ENCODE assay signal across 12 cellular contexts in genomic region chr5:143986567-143987242, GRCh38.
A peak's percentile ranks its signal among the peaks of the same experiment; 100 is the strongest.
DNase-seq lines count a peak whose midpoint lies in the region; ATAC-seq and TF ChIP-seq lines count a peak whose summit lies in the region.
"Had no signal": no experiment of that assay in that cellular context is flagged by ENCODE, and none has a peak within 500 bp of the region (broad histone marks: within the 10 kb centered on the region; RNA-seq: fewer than 3 reads in every experiment).

No MANE protein-coding gene starts in this region.

- no peak overlapping the region for H2AK5ac ChIP-seq in mesenchymal stem cell (ENCODE audit: low read length, severe bottlenecking)

- H3K4ac ChIP-seq in mesenchymal stem cell (ENCODE audit: low read depth in 1 of 2, low read length in 2 of 2), result no peak overlapping the region

- H2BK12ac ChIP-seq in mesenchymal stem cell (ENCODE audit: low read length in 2 of 2), result no peak overlapping the region

- H3K4me1 ChIP-seq in mesenchymal stem cell (ENCODE audit: control insufficient read depth, insufficient read depth, low read depth, low read length) (peaks cover 4% of the 10 kb centered on the region), Caco-2 (peaks cover 10% of the 10 kb centered on the region)
- H3K4me1 ChIP-seq: upper lobe of right lung had no signal

- WGBS in mesenchymal stem cell, result 61% methylated on average over 5 of the region's 6 CpGs

- TF ChIP-seq CTCF in AG04450 (IDR thresholded peaks at IDR 0.05; ENCODE audit: low read depth, low read length), result no peak
- TF ChIP-seq CTCF in Caco-2 (IDR thresholded peaks at IDR 0.05; ENCODE audit: insufficient read depth in 1 of 2, low read depth in 1 of 2, low read length in 1 of 2, severe bottlenecking in 1 of 2, unreplicated experiment in 1 of 2), result no peak

- H2BK5ac ChIP-seq in mesenchymal stem cell (ENCODE audit: low read depth, low read length, poor library complexity, severe bottlenecking), result no peak overlapping the region

- H3K27ac ChIP-seq in AG04450 (ENCODE audit: low read depth, low read length) (peak overlapping the region; percentile 49), mesenchymal stem cell (ENCODE audit: low read length, poor library complexity, severe bottlenecking) (peak overlapping the region; percentile 31)
- H3K27ac ChIP-seq: upper lobe of right lung had no signal

- ATAC-seq in HG02610 (IDR thresholded peaks at IDR 0.05; ENCODE audit: unreplicated experiment), result no peak
- ATAC-seq: activated naive CD8-positive, alpha-beta T cell treated with anti-CD3 and anti-CD28 coated beads, Interleukin-2, amount 50 U/mL, for 24 hours; upper lobe of right lung had no signal

- no peak overlapping the region for H2AFZ ChIP-seq in mesenchymal stem cell (ENCODE audit: low read depth, low read length)

- H3K36me3 Mint-ChIP-seq in Caco-2 (ENCODE audit: insufficient read depth, unreplicated experiment), result no peaks in the 10 kb centered on the region

- no peaks in the 10 kb centered on the region for H3K9me3 Mint-ChIP-seq in Caco-2 (ENCODE audit: unreplicated experiment)

- H3K27ac Mint-ChIP-seq in Caco-2 (ENCODE audit: unreplicated experiment), result no peak overlapping the region
- H3K27ac Mint-ChIP-seq: activated naive CD8-positive, alpha-beta T cell treated with anti-CD3 and anti-CD28 coated beads, Interleukin-2, amount 50 U/mL, for 24 hours; B cell had no signal

- CTCF ChIA-PET in AG04450 (lab: Charles Lee) (interaction anchor here (1.5 kb wide), 1 partner anchor 153 kb away, joined by 3 read pairs; no protein-coding TSS in a partner anchor), Caco-2 (lab: Charles Lee) (no interaction called here)

- intact Hi-C loops in Caco-2 (cut with micrococcal nuclease; ENCODE audit: unreplicated experiment), result no loop called here

- POLR2A ChIA-PET in AG04450 (lab: Yijun Ruan, JAX), result interaction anchor here (0.6 kb wide), 1 partner anchor 205 kb away, joined by 5 read pairs; no protein-coding TSS in a partner anchor
- POLR2A ChIA-PET in Caco-2 (lab: Charles Lee), result no interaction called here

- DNase-seq in AG04450 (ENCODE audit: low read depth, low spot score), result peak; percentile 46
- peak; percentile 11 for DNase-seq in LoVo (ENCODE audit: low spot score)
- peak; percentile 83 for DNase-seq in dedifferentiated amniotic fluid mesenchymal stem cell (ENCODE audit: extremely low spot score)
- DNase-seq in mesenchymal stem cell, result peak; percentile 28
- no peak for DNase-seq in Caco-2
- no peak for DNase-seq in anterior cingulate cortex (lab: John Stamatoyannopoulos, UW)
- no peak for DNase-seq in SIG-M5 treated with dmso at 0.1 percent for 504 hours (lab: John Stamatoyannopoulos, UW; ENCODE audit: unreplicated experiment)
- DNase-seq: activated naive CD8-positive, alpha-beta T cell treated with anti-CD3 and anti-CD28 coated beads, Interleukin-2, amount 50 U/mL, for 24 hours; NCI-H2029 treated with DMSO at 0.1 percent for 48 hours; upper lobe of right lung had no signal

- H3K4me1 Mint-ChIP-seq in Caco-2 (ENCODE audit: low read depth, unreplicated experiment), result peaks cover 15% of the 10 kb centered on the region
- H3K4me1 Mint-ChIP-seq: activated naive CD8-positive, alpha-beta T cell treated with anti-CD3 and anti-CD28 coated beads, Interleukin-2, amount 50 U/mL, for 24 hours; B cell had no signal

- no peak overlapping the region for H2BK120ac ChIP-seq in mesenchymal stem cell (ENCODE audit: low read depth, low read length)

- H3K14ac ChIP-seq in mesenchymal stem cell (ENCODE audit: low read length in 2 of 2), result no peak overlapping the region

- H2BK15ac ChIP-seq in mesenchymal stem cell (ENCODE audit: low read depth, poor library complexity, severe bottlenecking), result no peak overlapping the region

- no peaks in the 10 kb centered on the region for H3K79me1 ChIP-seq in mesenchymal stem cell (replicated peaks; ENCODE audit: low read length, poor library complexity, severe bottlenecking)

- peaks cover 6% of the 10 kb centered on the region for H3K27me3 Mint-ChIP-seq in Caco-2 (ENCODE audit: insufficient read depth, unreplicated experiment)
- H3K27me3 Mint-ChIP-seq: B cell had no signal

- no peaks in the 10 kb centered on the region for H3K27me3 ChIP-seq in AG04450 (ENCODE audit: control insufficient read depth, insufficient read depth, low read length)
- H3K27me3 ChIP-seq in mesenchymal stem cell (ENCODE audit: control insufficient read depth in 1 of 2, insufficient read depth in 1 of 2, low read length in 2 of 2), result no peaks in the 10 kb centered on the region
- H3K27me3 ChIP-seq in Caco-2 (replicated peaks; ENCODE audit: control insufficient read depth, insufficient read depth, low read length), result no peaks in the 10 kb centered on the region
- H3K27me3 ChIP-seq: upper lobe of right lung had no signal

- H3K4me3 ChIP-seq in AG04450 (ENCODE audit: low read depth, low read length) (no peak overlapping the region), mesenchymal stem cell (ENCODE audit: insufficient read depth in 1 of 2, low read depth in 1 of 2, low read length in 2 of 2) (peak overlapping the region in 1 of 2 experiments; percentile 19), Caco-2 (ENCODE audit: low read depth, low read length) (no peak overlapping the region)
- H3K4me3 ChIP-seq: upper lobe of right lung had no signal

- no peak overlapping the region for H4K8ac ChIP-seq in mesenchymal stem cell (ENCODE audit: low read length)

- peak overlapping the region in 1 of 2 experiments; percentile 8 for H3K18ac ChIP-seq in mesenchymal stem cell (ENCODE audit: low read depth in 1 of 2, low read length in 2 of 2)

- no peak overlapping the region for H3K4me2 ChIP-seq in mesenchymal stem cell (ENCODE audit: low read length, poor library complexity, severe bottlenecking)

- no peak overlapping the region for H3K4me3 Mint-ChIP-seq in Caco-2 (ENCODE audit: unreplicated experiment)
- H3K4me3 Mint-ChIP-seq: activated naive CD8-positive, alpha-beta T cell treated with anti-CD3 and anti-CD28 coated beads, Interleukin-2, amount 50 U/mL, for 24 hours; B cell had no signal

- no peaks in the 10 kb centered on the region for H3K9me3 ChIP-seq in AG04450 (ENCODE audit: control insufficient read depth, insufficient read depth, low read length)
- H3K9me3 ChIP-seq in mesenchymal stem cell (ENCODE audit: control insufficient read depth, low read length), result no peaks in the 10 kb centered on the region
- H3K9me3 ChIP-seq in Caco-2, result no peaks in the 10 kb centered on the region; the same call in 1 of the 2 replicates
- H3K9me3 ChIP-seq: upper lobe of right lung had no signal

- H3K36me3 ChIP-seq in mesenchymal stem cell (ENCODE audit: control insufficient read depth in 1 of 2, insufficient read depth in 2 of 2, low read depth in 1 of 2, low read length in 2 of 2) (no peaks in the 10 kb centered on the region), Caco-2 (ENCODE audit: control insufficient read depth, insufficient read depth, low read length) (no peaks in the 10 kb centered on the region)
- H3K36me3 ChIP-seq: upper lobe of right lung had no signal

- no peak overlapping the region for H3K23ac ChIP-seq in mesenchymal stem cell (ENCODE audit: low read length in 2 of 2)

- peak overlapping the region; percentile 81 for H3K9ac ChIP-seq in mesenchymal stem cell (ENCODE audit: low read length)

- no TSS peak for BruUV-seq in Caco-2 (replicated peaks; lab: Mats Ljungman, UMichigan)

- no peak overlapping the region for H4K91ac ChIP-seq in mesenchymal stem cell (ENCODE audit: low read length)

Comparison
In these comparisons a context has a peak if more than half of its experiments do, and no peak if none do; other contexts are left out.
1. DNase-seq: peak in AG04450 (single experiment), LoVo (single experiment), dedifferentiated amniotic fluid mesenchymal stem cell (single experiment) and mesenchymal stem cell (single experiment); none in Caco-2 (0 of 2), anterior cingulate cortex (0 of 58) and SIG-M5 treated with dmso at 0.1 percent for 504 hours (single experiment).